In the genomic region with DNA sequence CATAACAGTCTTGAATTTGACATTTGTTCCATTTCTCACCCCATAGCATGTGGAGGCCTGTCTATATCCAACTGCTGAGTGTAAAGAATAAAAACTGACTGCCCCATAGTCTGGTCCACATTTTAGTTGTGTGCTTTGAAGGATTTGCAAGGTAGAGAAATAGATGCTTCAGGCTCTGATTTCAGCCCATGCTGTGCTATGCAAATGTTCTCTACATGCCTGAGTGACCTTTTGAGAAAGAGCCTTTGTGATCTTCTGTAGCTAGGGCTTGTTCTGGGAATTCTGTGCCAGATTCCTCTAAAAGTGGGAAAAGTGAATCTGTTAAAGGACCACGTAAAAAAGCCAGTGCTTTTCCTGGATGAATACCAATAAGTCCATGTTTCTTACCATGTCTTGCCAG, we compare ENCODE assay signal across 1 cellular context.
TF ChIP-seq lines count a peak whose summit lies in the region.

No MANE protein-coding gene starts in this region.

TF ChIP-seq in A549, 52 proteins besides CTCF, POLR2A, EP300 and RAD21 (continued from another document):
- TF ChIP-seq, protein P1, sequence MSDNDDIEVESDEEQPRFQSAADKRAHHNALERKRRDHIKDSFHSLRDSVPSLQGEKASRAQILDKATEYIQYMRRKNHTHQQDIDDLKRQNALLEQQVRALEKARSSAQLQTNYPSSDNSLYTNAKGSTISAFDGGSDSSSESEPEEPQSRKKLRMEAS (IDR thresholded peaks at IDR 0.05), result no peak
- no peak for TF ChIP-seq POLR2AphosphoS2 (conservative IDR thresholded peaks at IDR 0.05; ENCODE audit: low read length)
- TF ChIP-seq RCOR1 (IDR thresholded peaks at IDR 0.05; ENCODE audit: low read depth, low read length), result no peak
- TF ChIP-seq, protein P2, sequence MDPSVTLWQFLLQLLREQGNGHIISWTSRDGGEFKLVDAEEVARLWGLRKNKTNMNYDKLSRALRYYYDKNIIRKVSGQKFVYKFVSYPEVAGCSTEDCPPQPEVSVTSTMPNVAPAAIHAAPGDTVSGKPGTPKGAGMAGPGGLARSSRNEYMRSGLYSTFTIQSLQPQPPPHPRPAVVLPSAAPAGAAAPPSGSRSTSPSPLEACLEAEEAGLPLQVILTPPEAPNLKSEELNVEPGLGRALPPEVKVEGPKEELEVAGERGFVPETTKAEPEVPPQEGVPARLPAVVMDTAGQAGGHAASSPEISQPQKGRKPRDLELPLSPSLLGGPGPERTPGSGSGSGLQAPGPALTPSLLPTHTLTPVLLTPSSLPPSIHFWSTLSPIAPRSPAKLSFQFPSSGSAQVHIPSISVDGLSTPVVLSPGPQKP (IDR thresholded peaks at IDR 0.05; ENCODE audit: low read depth, low read length), result no peak
TF ChIP-seq in A549: peak in this region for 0.
